9 cellular contexts compared by ENCODE assay signal in genomic region chr6:11092654-11093053, GRCh38. TPM values are rescaled to one million over a fixed set of nuclear protein-coding genes. Genes with fewer than 3 reads are reported as not detected.
A peak's percentile ranks its signal among the peaks of the same experiment; 100 is the strongest.
DNase-seq lines count a peak whose midpoint lies in the region; ATAC-seq and TF ChIP-seq lines count a peak whose summit lies in the region.
"Had no signal": no experiment of that assay in that cellular context is flagged by ENCODE, and none has a peak within 500 bp of the region (broad histone marks: within the 10 kb centered on the region; RNA-seq: fewer than 3 reads in every experiment).

No MANE protein-coding gene starts in this region.

- POLR2A ChIA-PET in CD4-positive, alpha-beta memory T cell (lab: Charles Lee; ENCODE audit: partially characterized antibody) = interaction anchor here (0.8 to 1.6 kb wide), 5 partner anchors 15 to 446 kb away, joined by 3 to 8 read pairs (median 4); partner anchors contain the start of genes C6orf52, PAK1IP1 and TMEM170B

- no peak for DNase-seq in CD4-positive, alpha-beta memory T cell
- DNase-seq in osteoblast (ENCODE audit: insufficient read length, low spot score, missing footprints) (no peak), occipital lobe (lab: John Stamatoyannopoulos, UW) (no peak), GM19238 (ENCODE audit: insufficient read length, low spot score) (no peak)
- DNase-seq: NCI-H1694 had no signal

- H3K36me3 ChIP-seq in CD4-positive, alpha-beta memory T cell (ENCODE audit: insufficient read depth, low read length) = no peaks in the 10 kb centered on the region
- no peaks in the 10 kb centered on the region for H3K36me3 ChIP-seq in OCI-LY3 (replicated peaks; ENCODE audit: low read depth, low read length)
- no peaks in the 10 kb centered on the region for H3K36me3 ChIP-seq in endocrine pancreas (ENCODE audit: control insufficient read depth, insufficient read depth, low read length)
- H3K36me3 ChIP-seq in osteoblast (ENCODE audit: insufficient read depth, low read length) = no peaks in the 10 kb centered on the region

- peak overlapping the region; percentile 92 to 98 (median 97) for H3K27ac Mint-ChIP-seq in CD4-positive, alpha-beta memory T cell

- peak overlapping the region; percentile 92 to 99 (median 97) for H3K4me3 Mint-ChIP-seq in CD4-positive, alpha-beta memory T cell

- intact Hi-C loops in CD4-positive, alpha-beta memory T cell (cut with micrococcal nuclease) = loop anchor here (1.0 to 5.0 kb wide), 9 partner anchors 140 to 919 kb away; partner anchors contain the start of genes C6orf52, MAK, NEDD9 and PAK1IP1

- H3K9ac ChIP-seq in OCI-LY3 (ENCODE audit: low read length) (peak overlapping the region; percentile 93), endocrine pancreas (ENCODE audit: control insufficient read depth, insufficient read depth, low read length) (peak overlapping the region; percentile 92)

- CTCF ChIA-PET in CD4-positive, alpha-beta memory T cell (lab: Charles Lee; ENCODE audit: partially characterized antibody) = interaction anchor here (1.3 to 1.6 kb wide), 2 partner anchors 22 to 403 kb away, joined by 3 to 6 read pairs; no protein-coding TSS in a partner anchor

- H3K4me2 ChIP-seq in OCI-LY3 (ENCODE audit: low read length) = peak overlapping the region; percentile 81
- H3K4me2 ChIP-seq in osteoblast (ENCODE audit: insufficient read depth, low read length) = peak overlapping the region; percentile 97

- peaks cover 23 to 34% (median 28%) of the 10 kb centered on the region in 4 donors for H3K4me1 Mint-ChIP-seq in CD4-positive, alpha-beta memory T cell

- no peaks in the 10 kb centered on the region for H3K9me3 Mint-ChIP-seq in CD4-positive, alpha-beta memory T cell

- peak overlapping the region; percentile 93 for H3K27ac ChIP-seq in CD4-positive, alpha-beta memory T cell (ENCODE audit: low read depth, low read length)
- H3K27ac ChIP-seq in OCI-LY3 (ENCODE audit: low read length) (peak overlapping the region; percentile 82), osteoblast (ENCODE audit: low read depth, low read length) (peak overlapping the region; percentile 95)

- ATAC-seq in HG02840 (IDR thresholded peaks at IDR 0.05; ENCODE audit: low FRiP score, unreplicated experiment) = no peak
- no peak for ATAC-seq in HG02884 (IDR thresholded peaks at IDR 0.05; ENCODE audit: unreplicated experiment)

- H4K20me1 ChIP-seq in OCI-LY3 (ENCODE audit: insufficient read depth, low read length) = no peaks in the 10 kb centered on the region
- peaks cover 12% of the 10 kb centered on the region for H4K20me1 ChIP-seq in osteoblast (ENCODE audit: insufficient read depth, low read length)

- peaks cover 3 to 14% of the 10 kb centered on the region in 2 donors for H3K36me3 Mint-ChIP-seq in CD4-positive, alpha-beta memory T cell

- TF ChIP-seq CTCF in OCI-LY3 (IDR thresholded peaks at IDR 0.05; ENCODE audit: low read depth, low read length) (no peak), osteoblast (IDR thresholded peaks at IDR 0.05; ENCODE audit: extremely low read depth, low read depth, low read length) (no peak)

- H2AFZ ChIP-seq in OCI-LY3 (ENCODE audit: low read depth, low read length) (peak overlapping the region; percentile 91; the same call in 1 of the 2 replicates), osteoblast (ENCODE audit: low read length) (peak overlapping the region; percentile 99)

- H3K79me2 ChIP-seq in OCI-LY3 (ENCODE audit: low read length) (peaks cover 36% of the 10 kb centered on the region), osteoblast (ENCODE audit: insufficient read depth, low read length) (peaks cover 36% of the 10 kb centered on the region)

- peaks cover 26% of the 10 kb centered on the region for H3K4me1 ChIP-seq in CD4-positive, alpha-beta memory T cell (ENCODE audit: insufficient read depth, low read length)
- H3K4me1 ChIP-seq in OCI-LY3 (ENCODE audit: low read length) (peaks cover 9% of the 10 kb centered on the region), endocrine pancreas (ENCODE audit: control insufficient read depth, insufficient read depth, low read length) (peaks cover 11% of the 10 kb centered on the region), osteoblast (ENCODE audit: insufficient read depth, low read length) (peaks cover 17% of the 10 kb centered on the region)

- H3K9me3 ChIP-seq in CD4-positive, alpha-beta memory T cell (ENCODE audit: control insufficient read depth in 1 of 2, low read length in 2 of 2) = no peaks in the 10 kb centered on the region
- no peaks in the 10 kb centered on the region for H3K9me3 ChIP-seq in OCI-LY3 (ENCODE audit: insufficient read depth, low read length)
- no peaks in the 10 kb centered on the region for H3K9me3 ChIP-seq in endocrine pancreas (ENCODE audit: control insufficient read depth, low read length)
- no peaks in the 10 kb centered on the region for H3K9me3 ChIP-seq in osteoblast (ENCODE audit: low read depth, low read length)

- H3K27me3 Mint-ChIP-seq in CD4-positive, alpha-beta memory T cell = no peaks in the 10 kb centered on the region

- H3K4me3 ChIP-seq in CD4-positive, alpha-beta memory T cell (ENCODE audit: low read length in 2 of 2) = peak overlapping the region; percentile 78 to 82
- peak overlapping the region; percentile 93 for H3K4me3 ChIP-seq in OCI-LY3 (ENCODE audit: low read length)
- H3K4me3 ChIP-seq in endocrine pancreas (ENCODE audit: control insufficient read depth, insufficient read depth, low read length) = peak overlapping the region; percentile 70
- H3K4me3 ChIP-seq in osteoblast (ENCODE audit: insufficient read depth, low read length) = peak overlapping the region; percentile 99

- no peaks in the 10 kb centered on the region for H3K27me3 ChIP-seq in CD4-positive, alpha-beta memory T cell (ENCODE audit: insufficient read depth, low read length)
- H3K27me3 ChIP-seq in OCI-LY3 (ENCODE audit: low read depth, low read length) (no peaks in the 10 kb centered on the region), endocrine pancreas (ENCODE audit: control insufficient read depth, insufficient read depth, low read length) (no peaks in the 10 kb centered on the region), osteoblast (ENCODE audit: insufficient read depth, low read length) (no peaks in the 10 kb centered on the region)

RNA-seq across cellular contexts. Expression of gene SMIM13, which starts 1.0 kb away (rescaled TPM):
- total RNA-seq in CD4-positive, alpha-beta memory T cell = 1 to 10 TPM; 5.4 to 6.1 TPM
- polyA plus RNA-seq in CD4-positive, alpha-beta memory T cell = 1 to 10 TPM; 2.1 to 5.2 TPM
- total RNA-seq in osteoblast (8.0 and 8.3 TPM in 2 replicates), occipital lobe (119 TPM)

RNA-seq across cellular contexts. Expression of gene ERVFRD-1, which starts 18.9 kb away (rescaled TPM):
- total RNA-seq in CD4-positive, alpha-beta memory T cell = not detected
- polyA plus RNA-seq in CD4-positive, alpha-beta memory T cell = under 1 TPM; 0.05 to 0.29 TPM
- total RNA-seq in osteoblast = not detected in 2 replicates
- total RNA-seq in occipital lobe = not detected

RNA-seq across cellular contexts. Expression of gene ELOVL2, which starts 48.5 kb away (rescaled TPM):
- not detected for total RNA-seq in CD4-positive, alpha-beta memory T cell
- polyA plus RNA-seq in CD4-positive, alpha-beta memory T cell = not detected
- under 0.01 and 0.29 TPM in 2 replicates for total RNA-seq in osteoblast
- total RNA-seq in occipital lobe = 52.7 TPM

Comparison
In these comparisons a context has a peak if more than half of its experiments do, and no peak if none do; other contexts are left out.
1. RNA of gene SMIM13, which starts 1.0 kb away (total RNA-seq): 119 TPM in occipital lobe (single experiment); 8.0 to 8.3 TPM in osteoblast and 5.4 to 6.1 TPM in CD4-positive, alpha-beta memory T cell; every median in the first group is over 10 times any median in the second.
2. RNA of gene ELOVL2, which starts 48.5 kb away (total RNA-seq): 52.7 TPM in occipital lobe (single experiment); not detected in CD4-positive, alpha-beta memory T cell and under 0.01 to 0.29 TPM in osteoblast; every median in the first group is over 10 times any median in the second.
3. Peak in every context shown above with its lines, with median percentiles within 50 percentile points of each other: H3K27ac ChIP-seq and H3K4me3 ChIP-seq.